1 cellular context compared by ENCODE assay signal in genomic region chr2:24304098-24304497, GRCh38.
TF ChIP-seq lines count a peak whose summit lies in the region.

No MANE protein-coding gene starts in this region.

TF ChIP-seq in HepG2, 621 proteins besides CTCF, POLR2A, EP300 and RAD21 (continued from another document):
- TF ChIP-seq, protein P1, sequence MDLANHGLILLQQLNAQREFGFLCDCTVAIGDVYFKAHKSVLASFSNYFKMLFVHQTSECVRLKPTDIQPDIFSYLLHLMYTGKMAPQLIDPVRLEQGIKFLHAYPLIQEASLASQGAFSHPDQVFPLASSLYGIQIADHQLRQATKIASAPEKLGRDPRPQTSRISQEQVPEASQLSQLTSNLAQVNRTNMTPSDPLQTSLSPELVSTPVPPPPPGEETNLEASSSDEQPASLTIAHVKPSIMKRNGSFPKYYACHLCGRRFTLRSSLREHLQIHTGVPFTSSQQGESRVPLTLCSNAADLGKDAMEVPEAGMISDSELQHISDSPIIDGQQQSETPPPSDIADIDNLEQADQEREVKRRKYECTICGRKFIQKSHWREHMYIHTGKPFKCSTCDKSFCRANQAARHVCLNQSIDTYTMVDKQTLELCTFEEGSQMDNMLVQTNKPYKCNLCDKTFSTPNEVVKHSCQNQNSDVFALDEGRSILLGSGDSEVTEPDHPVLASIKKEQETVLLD (CRISPR knock-in tag; IDR thresholded peaks at IDR 0.05; ENCODE audit: low read depth), result no peak
- TF ChIP-seq ZNF331 (CRISPR knock-in tag; IDR thresholded peaks at IDR 0.05) (0 out of 2 replicates have a peak, but pooled peaks have one; percentile 15), NFYB (CRISPR knock-in tag; IDR thresholded peaks at IDR 0.05) (no peak), ZNF816 (CRISPR knock-in tag; IDR thresholded peaks at IDR 0.05; ENCODE audit: borderline replicate concordance) (no peak), KLF9 (CRISPR knock-in tag; IDR thresholded peaks at IDR 0.05; ENCODE audit: low read depth) (no peak), ZBTB38 (CRISPR knock-in tag; IDR thresholded peaks at IDR 0.05) (peak; percentile 61; the same call in 1 of the 2 replicates), ZFP41 (CRISPR knock-in tag; IDR thresholded peaks at IDR 0.05; ENCODE audit: borderline replicate concordance) (no peak), GFI1 (CRISPR knock-in tag; IDR thresholded peaks at IDR 0.05; ENCODE audit: borderline replicate concordance) (no peak), MED13 (CRISPR knock-in tag; IDR thresholded peaks at IDR 0.05) (no peak), RARA (CRISPR knock-in tag; IDR thresholded peaks at IDR 0.05) (0 out of 2 replicates have a peak, but pooled peaks have one; percentile 30), RCOR2 (CRISPR knock-in tag; IDR thresholded peaks at IDR 0.05) (no peak), MXI1 (IDR thresholded peaks at IDR 0.05; ENCODE audit: borderline replicate concordance, low read depth, low read length) (no peak), ZNF83 (CRISPR knock-in tag; IDR thresholded peaks at IDR 0.05; ENCODE audit: borderline replicate concordance) (no peak)
- TF ChIP-seq, protein P2, sequence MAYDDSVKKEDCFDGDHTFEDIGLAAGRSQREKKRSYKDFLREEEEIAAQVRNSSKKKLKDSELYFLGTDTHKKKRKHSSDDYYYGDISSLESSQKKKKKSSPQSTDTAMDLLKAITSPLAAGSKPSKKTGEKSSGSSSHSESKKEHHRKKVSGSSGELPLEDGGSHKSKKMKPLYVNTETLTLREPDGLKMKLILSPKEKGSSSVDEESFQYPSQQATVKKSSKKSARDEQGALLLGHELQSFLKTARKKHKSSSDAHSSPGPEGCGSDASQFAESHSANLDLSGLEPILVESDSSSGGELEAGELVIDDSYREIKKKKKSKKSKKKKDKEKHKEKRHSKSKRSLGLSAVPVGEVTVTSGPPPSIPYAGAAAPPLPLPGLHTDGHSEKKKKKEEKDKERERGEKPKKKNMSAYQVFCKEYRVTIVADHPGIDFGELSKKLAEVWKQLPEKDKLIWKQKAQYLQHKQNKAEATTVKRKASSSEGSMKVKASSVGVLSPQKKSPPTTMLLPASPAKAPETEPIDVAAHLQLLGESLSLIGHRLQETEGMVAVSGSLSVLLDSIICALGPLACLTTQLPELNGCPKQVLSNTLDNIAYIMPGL (CRISPR knock-in tag; IDR thresholded peaks at IDR 0.05; ENCODE audit: borderline replicate concordance in 1 of 2, low read depth in 1 of 2), result no peak
